In genomic region chr14:89445252-89445973, GRCh38 we compare ENCODE assay signal across 9 cellular contexts. TPM values are rescaled to one million over a fixed set of nuclear protein-coding genes. Genes with fewer than 3 reads are reported as not detected.
A peak's percentile ranks its signal among the peaks of the same experiment; 100 is the strongest.
DNase-seq lines count a peak whose midpoint lies in the region; ATAC-seq, FAIRE-seq and TF ChIP-seq lines count a peak whose summit lies in the region.
"Had no signal": no experiment of that assay in that cellular context is flagged by ENCODE, and none has a peak within 500 bp of the region (broad histone marks: within the 10 kb centered on the region; RNA-seq: fewer than 3 reads in every experiment).

No MANE protein-coding gene starts in this region.

- peak; percentile 41 for DNase-seq in GM06990 (ENCODE audit: extremely low read depth, insufficient read length)
- DNase-seq in activated CD8-positive, alpha-beta T cell treated with anti-CD3 and anti-CD28 coated beads, Interleukin-2, amount 10 ng/mL, durations not matched to agents 7 days and 5 days, result peak; percentile 47
- no peak for DNase-seq in posterior vena cava (ENCODE audit: low spot score)
- DNase-seq in SKM-1 (lab: John Stamatoyannopoulos, UW; ENCODE audit: unreplicated experiment), result no peak
- DNase-seq in D721Med (ENCODE audit: insufficient read length, low spot score), result no peak
- DNase-seq in germinal center (ENCODE audit: low spot score), result no peak

- peak; percentile 36 for ATAC-seq in HG03066 (IDR thresholded peaks at IDR 0.05; ENCODE audit: low read depth, unreplicated experiment)
- ATAC-seq in activated CD8-positive, alpha-beta T cell treated with anti-CD3 and anti-CD28 coated beads, Interleukin-2, amount 10 ng/mL, durations not matched to agents 7 days and 5 days, result peak; percentile 70

- H3K9me3 Mint-ChIP-seq in activated CD8-positive, alpha-beta T cell treated with anti-CD3 and anti-CD28 coated beads, Interleukin-2, amount 10 ng/mL, durations not matched to agents 7 days and 5 days (ENCODE audit: insufficient read depth), result no peaks in the 10 kb centered on the region

- H3K27ac Mint-ChIP-seq in activated CD8-positive, alpha-beta T cell treated with anti-CD3 and anti-CD28 coated beads, Interleukin-2, amount 10 ng/mL, durations not matched to agents 7 days and 5 days, result peak overlapping the region; percentile 56

- intact Hi-C loops in posterior vena cava (cut with DNase I), result no loop called here

- no peak for TF ChIP-seq CTCF in GM06990 (IDR thresholded peaks at IDR 0.05; ENCODE audit: insufficient read depth, low read length, poor library complexity, severe bottlenecking)
- TF ChIP-seq CTCF in neutrophil (IDR thresholded peaks at IDR 0.05), result no peak
- TF ChIP-seq CTCF in D721Med (IDR thresholded peaks at IDR 0.05; ENCODE audit: insufficient read depth, missing control alignments), result no peak

- H3K27me3 ChIP-seq in GM06990 (replicated peaks; ENCODE audit: control insufficient read depth, insufficient read depth, low read length), result no peaks in the 10 kb centered on the region
- H3K27me3 ChIP-seq in neutrophil, result no peaks in the 10 kb centered on the region

- no peaks in the 10 kb centered on the region for H3K27me3 Mint-ChIP-seq in activated CD8-positive, alpha-beta T cell treated with anti-CD3 and anti-CD28 coated beads, Interleukin-2, amount 10 ng/mL, durations not matched to agents 7 days and 5 days (ENCODE audit: low read depth)

- FAIRE-seq in D721Med (lab: Jason Lieb, UNC), result no peak

- peaks cover 52% of the 10 kb centered on the region for H3K4me1 Mint-ChIP-seq in activated CD8-positive, alpha-beta T cell treated with anti-CD3 and anti-CD28 coated beads, Interleukin-2, amount 10 ng/mL, durations not matched to agents 7 days and 5 days (ENCODE audit: low read depth)

- H3K36me3 Mint-ChIP-seq in activated CD8-positive, alpha-beta T cell treated with anti-CD3 and anti-CD28 coated beads, Interleukin-2, amount 10 ng/mL, durations not matched to agents 7 days and 5 days (ENCODE audit: low read depth), result peaks cover 23% of the 10 kb centered on the region

- no peak overlapping the region for H3K4me3 ChIP-seq in GM06990 (replicated peaks; ENCODE audit: low read depth, low read length)
- peak overlapping the region in 1 of 2 experiments; percentile 10 for H3K4me3 ChIP-seq in neutrophil (ENCODE audit: low read depth in 1 of 2, low read length in 1 of 2)
- H3K4me3 ChIP-seq: skin epidermis had no signal

- H3K4me1 ChIP-seq in neutrophil (ENCODE audit: control insufficient read depth in 1 of 2, insufficient read depth in 1 of 2, low read depth in 1 of 2, low read length in 1 of 2), result peaks cover 30 to 34% of the 10 kb centered on the region in 2 experiments

- H3K9me3 ChIP-seq in neutrophil, result no peaks in the 10 kb centered on the region

- no peak overlapping the region for H3K4me3 Mint-ChIP-seq in activated CD8-positive, alpha-beta T cell treated with anti-CD3 and anti-CD28 coated beads, Interleukin-2, amount 10 ng/mL, durations not matched to agents 7 days and 5 days

- POLR2A ChIA-PET in activated CD8-positive, alpha-beta T cell treated with anti-CD3 and anti-CD28 coated beads, Interleukin-2, amount 10 ng/mL, durations not matched to agents 7 days and 5 days (lab: Charles Lee), result interaction anchor here (0.6 kb wide), 2 partner anchors 16 to 170 kb away, joined by 3 to 4 read pairs; no protein-coding TSS in a partner anchor

- CTCF ChIA-PET in activated CD8-positive, alpha-beta T cell treated with anti-CD3 and anti-CD28 coated beads, Interleukin-2, amount 10 ng/mL, durations not matched to agents 7 days and 5 days (lab: Charles Lee), result interaction anchor here (1.2 to 2.2 kb wide), 2 partner anchors 14 to 21 kb away, joined by 3 to 5 read pairs; no protein-coding TSS in a partner anchor

- peak overlapping the region; percentile 75 for H3K27ac ChIP-seq in neutrophil

- H3K36me3 ChIP-seq in GM06990 (ENCODE audit: control insufficient read depth, insufficient read depth, low read length) (no peaks in the 10 kb centered on the region), neutrophil (no peaks in the 10 kb centered on the region)

RNA-seq across cellular contexts. Expression of gene FOXN3, which starts 28.4 kb away (rescaled TPM):
- 10 to 100 TPM; 70.3 to 72.7 TPM for total RNA-seq in activated CD8-positive, alpha-beta T cell treated with anti-CD3 and anti-CD28 coated beads, Interleukin-2, amount 10 ng/mL, durations not matched to agents 7 days and 5 days
- total RNA-seq in posterior vena cava, result 100 to 1,000 TPM; 138 to 142 TPM

Comparison
In these comparisons a context has a peak if more than half of its experiments do, and no peak if none do; other contexts are left out.
1. DNase-seq: peak in GM06990 (single experiment) and activated CD8-positive, alpha-beta T cell treated with anti-CD3 and anti-CD28 coated beads, Interleukin-2, amount 10 ng/mL, durations not matched to agents 7 days and 5 days (single experiment); none in posterior vena cava (single experiment), SKM-1 (single experiment), D721Med (single experiment) and germinal center (single experiment).